Comparison of ENCODE assay signal across 31 cellular contexts in the genomic region with DNA sequence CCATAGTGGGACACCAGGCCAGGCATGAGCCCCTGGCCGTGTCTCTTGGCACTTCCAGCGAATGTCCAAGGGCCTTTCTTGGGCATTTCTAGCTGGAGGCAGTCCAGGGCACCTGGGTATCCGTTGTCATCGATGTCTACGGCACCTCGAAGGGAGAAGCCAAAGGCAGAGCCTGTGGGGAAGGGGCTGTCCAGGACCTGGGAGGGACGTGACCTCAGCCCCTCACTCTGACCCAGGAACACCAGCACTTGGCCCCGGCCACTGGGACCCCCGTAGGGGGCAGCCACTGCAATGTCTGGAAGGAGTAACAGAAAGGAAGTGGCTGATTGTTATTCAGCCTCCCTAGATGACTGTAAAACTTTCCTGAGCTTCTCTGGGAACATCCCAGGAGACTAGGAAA. TPM values are rescaled to one million over a fixed set of nuclear protein-coding genes. Genes with fewer than 3 reads are reported as not detected.
"Had no signal": no experiment of that assay in that cellular context is flagged by ENCODE, and none has a peak within 500 bp of the region (broad histone marks: within the 10 kb centered on the region; RNA-seq: fewer than 3 reads in every experiment).

No MANE protein-coding gene starts in this region.

- H3K4me1 ChIP-seq: colonic mucosa had no signal

- H3K27me3 ChIP-seq: body of pancreas, dorsolateral prefrontal cortex had no signal

- ATAC-seq: activated CD4-positive, alpha-beta T cell treated with anti-CD3 and anti-CD28 coated beads for 36 hours; activated CD8-positive, alpha-beta memory T cell treated with anti-CD3 and anti-CD28 coated beads, Interleukin-2, amount 10 ng/mL, durations not matched to agents 7 days and 5 days; activated CD8-positive, alpha-beta T cell treated with anti-CD3 and anti-CD28 coated beads, Interleukin-2, amount 10 ng/mL, durations not matched to agents 7 days and 5 days; body of pancreas; foreskin keratinocyte; gastrocnemius medialis; heart left ventricle had no signal

- DNase-seq: activated CD4-positive, alpha-beta memory T cell treated with anti-CD3 and anti-CD28 coated beads for 36 hours; activated CD4-positive, alpha-beta T cell treated with anti-CD3 and anti-CD28 coated beads for 36 hours; activated CD4-positive, alpha-beta T cell treated with anti-CD3 and anti-CD28 coated beads, Interleukin-2, amount 10 ng/mL, durations not matched to agents 24 days and 14 days; activated CD4-positive, CD25-positive, alpha-beta regulatory T cell; activated CD4-positive, CD25-positive, alpha-beta regulatory T cell treated with anti-CD3 and anti-CD28 coated beads, Interleukin-2, amount 50 U/mL, for 72 hours; activated CD8-positive, alpha-beta memory T cell treated with anti-CD3 and anti-CD28 coated beads, Interleukin-2, amount 10 ng/mL, durations not matched to agents 7 days and 5 days; activated CD8-positive, alpha-beta memory T cell treated with anti-CD3 and anti-CD28 coated beads, Interleukin-2, amount 50 U/mL, for 4 hours; activated CD8-positive, alpha-beta T cell treated with anti-CD3 and anti-CD28 coated beads, Interleukin-2, amount 10 ng/mL, durations not matched to agents 7 days and 5 days; activated effector memory CD4-positive, alpha-beta T cell treated with anti-CD3 and anti-CD28 coated beads, Interleukin-2, amount 50 U/mL, for 16 hours; activated naive CD4-positive, alpha-beta T cell treated with anti-CD3 and anti-CD28 coated beads for 36 hours; activated naive CD8-positive, alpha-beta T cell treated with anti-CD3 and anti-CD28 coated beads for 36 hours; activated naive CD8-positive, alpha-beta T cell treated with anti-CD3 and anti-CD28 coated beads, Interleukin-2, amount 50 U/mL, for 24 hours; activated T-cell treated with anti-CD3 and anti-CD28 coated beads, Interleukin-2, amount 50 U/mL, for 1 hour; activated T-cell treated with anti-CD3 and anti-CD28 coated beads, Interleukin-2, amount 50 U/mL, for 48 hours; adrenal gland; amygdala; body of pancreas; central memory CD4-positive, alpha-beta T cell; cerebellar nuclear complex; colonic mucosa; dorsolateral prefrontal cortex; effector memory CD4-positive, alpha-beta T cell; erythroblast; foreskin keratinocyte; gastrocnemius medialis; glutamatergic neuron; heart left ventricle; T-helper 2 cell had no signal

- H3K9me3 ChIP-seq: adrenal gland, body of pancreas, colonic mucosa, esophagus muscularis mucosa, gastrocnemius medialis, heart left ventricle had no signal

- H3K27ac ChIP-seq: adrenal gland, body of pancreas, cardiac muscle cell, colonic mucosa, dorsolateral prefrontal cortex, esophagus muscularis mucosa, foreskin keratinocyte, gastrocnemius medialis, heart left ventricle had no signal

- H3K36me3 ChIP-seq: adrenal gland, cardiac muscle cell, colonic mucosa, esophagus muscularis mucosa, gastrocnemius medialis, heart left ventricle had no signal

- H3K4me3 ChIP-seq: adrenal gland, body of pancreas, cardiac muscle cell, colonic mucosa, dorsolateral prefrontal cortex, esophagus muscularis mucosa, gastrocnemius medialis, heart left ventricle had no signal

RNA-seq across cellular contexts. Expression of gene FAM171A2, which starts 17.1 kb away (rescaled TPM):
- total RNA-seq: T-helper 1 cell treated with Interleukin-12 subunit alpha and Interleukin-12 subunit beta and Interleukin-4 antibody, amounts not matched to agents 30 ng/mL and 1 ng/mL, for 36 hours had no signal
